8 cellular contexts compared by ENCODE assay signal in genomic region chr20:22403860-22404608, GRCh38.
DNase-seq lines count a peak whose midpoint lies in the region; ATAC-seq, FAIRE-seq and TF ChIP-seq lines count a peak whose summit lies in the region.

No MANE protein-coding gene starts in this region.

- 25% methylated on average over 12 of the region's 12 CpGs for WGBS in esophagus muscularis mucosa
- 18 to 29% (median 21%) methylated on average over 12 of the region's 12 CpGs for WGBS in psoas muscle, 3 donors

- ATAC-seq in GM18498 (IDR thresholded peaks at IDR 0.05; ENCODE audit: unreplicated experiment) (peak; percentile 66), psoas muscle (peak in 2 of 4 donors; percentile 42 to 47), GM19324 (IDR thresholded peaks at IDR 0.05; ENCODE audit: low FRiP score, unreplicated experiment) (no peak), GM21576 (IDR thresholded peaks at IDR 0.05; ENCODE audit: unreplicated experiment) (no peak)

- peaks cover 0 to 31% (median 0%) of the 10 kb centered on the region in 4 donors for H3K27me3 ChIP-seq in esophagus muscularis mucosa
- peaks cover 0 to 5% (median 5%) of the 10 kb centered on the region in 3 donors for H3K27me3 ChIP-seq in psoas muscle (ENCODE audit: insufficient read depth in 3 of 3, low read length in 2 of 3)

- no peak for TF ChIP-seq POLR2A in esophagus muscularis mucosa (IDR thresholded peaks at IDR 0.05; ENCODE audit: low read depth)

- no peak for TF ChIP-seq EP300 in esophagus muscularis mucosa (IDR thresholded peaks at IDR 0.05)

- DNase-seq in NCI-H510A (lab: John Stamatoyannopoulos, UW) (peak; percentile 26), esophagus muscularis mucosa (ENCODE audit: extremely low spot score) (no peak), psoas muscle (no peak), frontal cortex (ENCODE audit: low spot score in 2 of 2) (no peak), HCEC 1CT (no peak)

- FAIRE-seq in frontal cortex (lab: Jason Lieb, UNC), result no peak

- H3K4me3 ChIP-seq in esophagus muscularis mucosa (peak overlapping the region; percentile 33 to 47 (median 36)), psoas muscle (peak overlapping the region; percentile 52)

- H3K4me1 ChIP-seq in esophagus muscularis mucosa (peaks cover 0 to 19% (median 18%) of the 10 kb centered on the region in 4 donors), psoas muscle (peaks cover 3% of the 10 kb centered on the region)

- no peaks in the 10 kb centered on the region for H3K9me3 ChIP-seq in esophagus muscularis mucosa
- no peaks in the 10 kb centered on the region for H3K9me3 ChIP-seq in psoas muscle

- H3K27ac ChIP-seq in esophagus muscularis mucosa (replicated peaks in 1 of 4) (no peak overlapping the region), psoas muscle (no peak overlapping the region)

- TF ChIP-seq CTCF in esophagus muscularis mucosa (IDR thresholded peaks at IDR 0.05) (no peak), psoas muscle (IDR thresholded peaks at IDR 0.05) (no peak)

- intact Hi-C loops in esophagus muscularis mucosa (cut with DNase I), result no loop called here
- intact Hi-C loops in psoas muscle (cut with DNase I), result loop anchor here in 1 of 2 donors (10.0 kb wide), 1 partner anchor 69 kb away; no protein-coding TSS in a partner anchor

- H3K36me3 ChIP-seq in esophagus muscularis mucosa, result no peaks in the 10 kb centered on the region
- H3K36me3 ChIP-seq in psoas muscle (ENCODE audit: insufficient read depth in 1 of 2, low read depth in 1 of 2), result no peaks in the 10 kb centered on the region
